Comparison of ENCODE assay signal across 8 cellular contexts in the genomic region with DNA sequence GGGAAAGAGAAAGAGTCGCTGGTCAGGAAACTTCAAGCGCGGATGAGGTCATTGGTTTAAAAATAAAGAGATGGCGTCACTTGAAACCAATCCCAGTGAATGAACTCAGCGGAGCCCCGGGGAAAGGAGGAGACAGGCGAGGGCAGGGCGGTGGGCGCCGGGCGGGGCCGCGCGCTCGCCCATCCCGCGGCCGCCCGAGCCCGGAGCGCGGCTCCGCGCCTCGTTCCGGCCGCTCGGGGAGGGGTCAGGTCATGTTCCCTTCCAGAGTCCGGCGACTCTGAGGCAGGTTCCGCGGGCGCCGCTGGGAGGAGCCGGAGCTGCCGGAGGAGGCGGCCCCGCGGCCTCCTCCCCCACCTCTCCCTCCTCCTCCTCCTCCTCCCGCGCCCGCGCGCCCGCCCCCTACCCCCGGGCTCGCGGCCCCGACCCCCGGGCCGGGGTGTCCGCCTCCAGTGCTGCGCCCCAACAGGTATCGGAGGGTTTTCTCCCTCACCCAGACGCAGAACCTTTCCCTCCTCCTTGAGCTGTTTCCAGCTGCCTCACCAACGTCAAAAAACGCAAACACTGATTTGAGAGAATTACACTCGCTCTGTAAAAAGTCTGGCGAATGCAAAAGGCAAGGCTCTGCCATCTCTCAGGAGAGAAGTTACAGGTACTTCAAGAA. TPM values are rescaled to one million over a fixed set of nuclear protein-coding genes. Genes with fewer than 3 reads are reported as not detected.
DNase-seq lines count a peak whose midpoint lies in the region; ATAC-seq and TF ChIP-seq lines count a peak whose summit lies in the region.

A gene with protein sequence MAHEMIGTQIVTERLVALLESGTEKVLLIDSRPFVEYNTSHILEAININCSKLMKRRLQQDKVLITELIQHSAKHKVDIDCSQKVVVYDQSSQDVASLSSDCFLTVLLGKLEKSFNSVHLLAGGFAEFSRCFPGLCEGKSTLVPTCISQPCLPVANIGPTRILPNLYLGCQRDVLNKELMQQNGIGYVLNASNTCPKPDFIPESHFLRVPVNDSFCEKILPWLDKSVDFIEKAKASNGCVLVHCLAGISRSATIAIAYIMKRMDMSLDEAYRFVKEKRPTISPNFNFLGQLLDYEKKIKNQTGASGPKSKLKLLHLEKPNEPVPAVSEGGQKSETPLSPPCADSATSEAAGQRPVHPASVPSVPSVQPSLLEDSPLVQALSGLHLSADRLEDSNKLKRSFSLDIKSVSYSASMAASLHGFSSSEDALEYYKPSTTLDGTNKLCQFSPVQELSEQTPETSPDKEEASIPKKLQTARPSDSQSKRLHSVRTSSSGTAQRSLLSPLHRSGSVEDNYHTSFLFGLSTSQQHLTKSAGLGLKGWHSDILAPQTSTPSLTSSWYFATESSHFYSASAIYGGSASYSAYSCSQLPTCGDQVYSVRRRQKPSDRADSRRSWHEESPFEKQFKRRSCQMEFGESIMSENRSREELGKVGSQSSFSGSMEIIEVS (minus strand): TSS at position 279 of the 661 bp plus-strand sequence. CDS start 41,765 bp downstream, outside the sequence.

- 0% methylated on average over 6 of the region's 59 CpGs; no CpG with 5 or more reads in 1 of the 2 experiments for WGBS in IMR-90 (ENCODE audit: extremely low coverage in 2 of 2, insufficient read length in 1 of 2), 2 experiments
- WGBS in esophagus, 2 donors: 1% methylated on average over 21 to 59 of the region's 59 CpGs

- CTCF ChIA-PET in IMR-90 (lab: Yijun Ruan, JAX): interaction anchor here (0.9 to 1.3 kb wide), 3 partner anchors 15 to 172 kb away, joined by 3 read pairs; no protein-coding TSS in a partner anchor

- peak within 1 kb of the TSS; percentile 25 to 76; a peak in 2 of 4 replicates for H4K8ac ChIP-seq in IMR-90 (ENCODE audit: low read depth in 2 of 2, low read length in 2 of 2)

- peaks cover 8 to 29% of the 10 kb centered on the region in 2 experiments for H3K79me1 ChIP-seq in IMR-90 (ENCODE audit: low read depth in 1 of 2, low read length in 2 of 2)

- H3K56ac ChIP-seq in IMR-90 (ENCODE audit: extremely low read depth, insufficient read depth, low read length): peak within 1 kb of the TSS; percentile 83

- H3K4me1 Mint-ChIP-seq in activated T-cell treated with anti-CD3 and anti-CD28 coated beads, Interleukin-2, amount 50 U/mL, for 4 hours (ENCODE audit: low read depth): peaks cover 34% of the 10 kb centered on the region

- peak within 1 kb of the TSS; percentile 93 for H2AFZ ChIP-seq in IMR-90 (replicated peaks; ENCODE audit: low read length, poor library complexity)

- peak within 1 kb of the TSS; percentile 85 for H3K4me3 Mint-ChIP-seq in activated T-cell treated with anti-CD3 and anti-CD28 coated beads, Interleukin-2, amount 50 U/mL, for 4 hours

- POLR2A ChIA-PET in IMR-90 (lab: Charles Lee; ENCODE audit: unreplicated experiment): no interaction called here

- peak within 1 kb of the TSS; percentile 75 for H3K14ac ChIP-seq in IMR-90 (replicated peaks; ENCODE audit: low read depth, low read length)

- no peaks in the 10 kb centered on the region for H3K9me1 ChIP-seq in IMR-90 (ENCODE audit: insufficient read depth, low read length)

- H2BK15ac ChIP-seq in IMR-90 (ENCODE audit: low read depth, low read length): peak within 1 kb of the TSS; percentile 34; the same call in 1 of the 3 replicates

- H2AK5ac ChIP-seq in IMR-90 (ENCODE audit: low read depth, low read length): no peak within 1 kb of the TSS

- H3K27me3 ChIP-seq in IMR-90 (ENCODE audit: control insufficient read depth, insufficient read depth, low read length) (peaks cover 2% of the 10 kb centered on the region; the same call in 1 of the 2 replicates), esophagus (ENCODE audit: control insufficient read depth in 1 of 2, insufficient read depth in 2 of 2, low read length in 2 of 2) (no peaks in the 10 kb centered on the region), mucosa of rectum (ENCODE audit: control insufficient read depth in 2 of 2, insufficient read depth in 2 of 2, low read length in 2 of 2) (no peaks in the 10 kb centered on the region)

- peak within 1 kb of the TSS; percentile 35 for H3K23ac ChIP-seq in IMR-90 (ENCODE audit: low read depth, low read length)

- 0 out of 2 replicates have a peak within 1 kb of the TSS, but pooled peaks have one; percentile 32 for H2BK20ac ChIP-seq in IMR-90 (ENCODE audit: low read depth, low read length)

- dilution Hi-C loops in IMR-90 (cut with HindIII; ENCODE audit: low sequenced_read_pairs, unreplicated experiment): no loop called here

- ATAC-seq in GM21528 (IDR thresholded peaks at IDR 0.05; ENCODE audit: low FRiP score, unreplicated experiment) (peak; percentile 75), IMR-90 (ENCODE audit: low read depth) (peak; percentile 96)
- peak; percentile 71 to 77 for ATAC-seq in activated T-cell treated with anti-CD3 and anti-CD28 coated beads, Interleukin-2, amount 50 U/mL, for 4 hours

- no TSS peak for BruUV-seq in IMR-90 (replicated peaks; lab: Mats Ljungman, UMichigan)

- TF ChIP-seq CTCF in IMR-90 (conservative IDR thresholded peaks at IDR 0.05; ENCODE audit: low read depth, low read length): peak; percentile 14; the same call in 1 of the 2 replicates

- peak within 1 kb of the TSS; percentile 87 for H2BK5ac ChIP-seq in IMR-90 (ENCODE audit: low read depth, low read length, poor library complexity, severe bottlenecking)

- peak; percentile 37 for TF ChIP-seq POLR2A in IMR-90 (IDR thresholded peaks at IDR 0.05; ENCODE audit: low read depth, low read length)

- TF ChIP-seq RAD21 in IMR-90 (IDR thresholded peaks at IDR 0.05; ENCODE audit: low read length): no peak

- H3K4me1 ChIP-seq in IMR-90 (ENCODE audit: control insufficient read depth, insufficient read depth, low read length) (peaks cover 2% of the 10 kb centered on the region; the same call in 1 of the 2 replicates), esophagus (ENCODE audit: control insufficient read depth in 2 of 2, insufficient read depth in 2 of 2, low read length in 1 of 2) (no peaks in the 10 kb centered on the region), mucosa of rectum (ENCODE audit: control insufficient read depth in 2 of 2, insufficient read depth in 2 of 2, low read length in 2 of 2) (peaks cover 14 to 26% of the 10 kb centered on the region in 2 donors)

- H4K20me1 ChIP-seq in IMR-90 (ENCODE audit: insufficient read depth, low read length): peaks cover 7% of the 10 kb centered on the region; the same call in 1 of the 2 replicates

- peak within 1 kb of the TSS; percentile 87 for H2BK120ac ChIP-seq in IMR-90 (ENCODE audit: low read depth, low read length)

- H3K4ac ChIP-seq in IMR-90 (ENCODE audit: low read depth, low read length): peak within 1 kb of the TSS; percentile 71

- H3K9me3 Mint-ChIP-seq in activated T-cell treated with anti-CD3 and anti-CD28 coated beads, Interleukin-2, amount 50 U/mL, for 4 hours: peaks cover 3% of the 10 kb centered on the region

- peak within 1 kb of the TSS; percentile 67 for H4K5ac ChIP-seq in IMR-90 (ENCODE audit: low read depth, low read length)

- H3K27me3 Mint-ChIP-seq in activated T-cell treated with anti-CD3 and anti-CD28 coated beads, Interleukin-2, amount 50 U/mL, for 4 hours (ENCODE audit: low read depth): no peaks in the 10 kb centered on the region

- peak within 1 kb of the TSS; percentile 94 for H3K4me2 ChIP-seq in IMR-90 (ENCODE audit: low read depth, low read length)

- peak within 1 kb of the TSS; percentile 100 for H3K27ac ChIP-seq in IMR-90 (ENCODE audit: insufficient read depth, low read length)
- peak within 1 kb of the TSS; percentile 97 to 100 for H3K27ac ChIP-seq in esophagus (ENCODE audit: low read depth in 2 of 2, low read length in 1 of 2)
- peak within 1 kb of the TSS; percentile 97 to 98 for H3K27ac ChIP-seq in mucosa of rectum (ENCODE audit: low read depth in 2 of 2, low read length in 2 of 2)

- peak within 1 kb of the TSS; percentile 88 for H2AK9ac ChIP-seq in IMR-90 (replicated peaks; ENCODE audit: low read depth, low read length, poor library complexity)

- H3K4me3 ChIP-seq in IMR-90 (ENCODE audit: insufficient read depth, low read depth, low read length) (peak within 1 kb of the TSS; percentile 99), esophagus (ENCODE audit: low read depth in 1 of 2, low read length in 2 of 2) (peak within 1 kb of the TSS; percentile 66 to 75), mucosa of rectum (ENCODE audit: low read length in 2 of 2) (peak within 1 kb of the TSS; percentile 70 to 92)

- DNase-seq in DMS53 (lab: John Stamatoyannopoulos, UW): peak; percentile 99
- peak; percentile 95 for DNase-seq in IMR-90
- peak; percentile 62 for DNase-seq in activated T-cell treated with anti-CD3 and anti-CD28 coated beads, Interleukin-2, amount 50 U/mL, for 4 hours
- peak; percentile 38 to 41 for DNase-seq in stimulated activated CD8-positive, alpha-beta memory T cell treated with anti-CD3 and anti-CD28 coated beads, Interleukin-7, amount 100 ng/mL, for 1 hour (ENCODE audit: low read depth in 2 of 2)

- peaks cover 7% of the 10 kb centered on the region for H3K36me3 Mint-ChIP-seq in activated T-cell treated with anti-CD3 and anti-CD28 coated beads, Interleukin-2, amount 50 U/mL, for 4 hours (ENCODE audit: insufficient read depth)

- in situ Hi-C loops in IMR-90 (cut with MboI; ENCODE audit: low sequenced_read_pairs): loop anchor here (10.0 kb wide), 1 partner anchor 168 kb away; no protein-coding TSS in a partner anchor

- H3K36me3 ChIP-seq in IMR-90 (ENCODE audit: control insufficient read depth, insufficient read depth, low read length) (no peaks in the 10 kb centered on the region), esophagus (ENCODE audit: control insufficient read depth in 2 of 2, insufficient read depth in 2 of 2, low read length in 1 of 2) (no peaks in the 10 kb centered on the region), mucosa of rectum (ENCODE audit: control insufficient read depth in 2 of 2, insufficient read depth in 2 of 2, low read length in 2 of 2) (no peaks in the 10 kb centered on the region)

- H3K9me3 ChIP-seq in IMR-90 (ENCODE audit: control insufficient read depth, insufficient read depth, low read length) (peaks cover 2% of the 10 kb centered on the region; the same call in 1 of the 2 replicates), esophagus (ENCODE audit: control insufficient read depth in 2 of 2, insufficient read depth in 1 of 2, low read depth in 1 of 2, low read length in 1 of 2) (no peaks in the 10 kb centered on the region), mucosa of rectum (ENCODE audit: control insufficient read depth in 2 of 2, low read length in 2 of 2) (no peaks in the 10 kb centered on the region)

- peak within 1 kb of the TSS; percentile 68 for H4K91ac ChIP-seq in IMR-90 (ENCODE audit: insufficient read depth, low read depth, low read length)

- peak within 1 kb of the TSS; percentile 97 for H3K18ac ChIP-seq in IMR-90 (ENCODE audit: low read depth, low read length)

- H3K9ac ChIP-seq in IMR-90 (ENCODE audit: low read depth, low read length): peak within 1 kb of the TSS; percentile 97
- H3K9ac ChIP-seq in mucosa of rectum (ENCODE audit: low read depth in 1 of 2, low read length in 2 of 2): peak within 1 kb of the TSS; percentile 98 to 99

- intact Hi-C loops in IMR-90 (cut with micrococcal nuclease): loop anchor here (5.0 kb wide), 3 partner anchors 50 to 95 kb away; a partner anchor contains a TSS

RNA-seq across cellular contexts. Expression of the gene that starts here (rescaled TPM):
- 10.0 and 10.6 TPM in 2 replicates for total RNA-seq in IMR-90 (2012; rRNA removed)
- polyA plus RNA-seq in IMR-90 (2012; rRNA removed) (4.2 and 4.7 TPM in 2 replicates), esophagus (1 to 10 TPM; 6.3 to 9.2 TPM)
- 2.3 and 2.7 TPM in 2 replicates for polyA plus RNA-seq in IMR-90 (2012; cell fraction: cytosol; rRNA removed)
- 2.7 and 4.1 TPM in 2 replicates for polyA plus RNA-seq in IMR-90 (2012; cell fraction: nucleus; rRNA removed; ENCODE audit: low replicate concordance)
- 21.2 TPM for polyA plus RNA-seq in PFSK-1 (2012; ENCODE audit: insufficient read length, low read depth)
- total RNA-seq in activated T-cell treated with anti-CD3 and anti-CD28 coated beads, Interleukin-2, amount 50 U/mL, for 4 hours: 10 to 100 TPM; 24.0 to 40.8 (median 34.9) TPM

Comparison
In these comparisons a context has a peak if more than half of its experiments do, and no peak if none do; other contexts are left out.
1. Peak in every context shown above with its lines: DNase-seq, ATAC-seq, H3K4me3 ChIP-seq and H3K27ac ChIP-seq.
2. DNase-seq: peak in every context shown above with its lines; median percentile 99 in DMS53; 95 in IMR-90; 62 in activated T-cell treated with anti-CD3 and anti-CD28 coated beads, Interleukin-2, amount 50 U/mL, for 4 hours; 40 in stimulated activated CD8-positive, alpha-beta memory T cell treated with anti-CD3 and anti-CD28 coated beads, Interleukin-7, amount 100 ng/mL, for 1 hour.